23 cellular contexts compared by ENCODE assay signal in the genomic region with DNA sequence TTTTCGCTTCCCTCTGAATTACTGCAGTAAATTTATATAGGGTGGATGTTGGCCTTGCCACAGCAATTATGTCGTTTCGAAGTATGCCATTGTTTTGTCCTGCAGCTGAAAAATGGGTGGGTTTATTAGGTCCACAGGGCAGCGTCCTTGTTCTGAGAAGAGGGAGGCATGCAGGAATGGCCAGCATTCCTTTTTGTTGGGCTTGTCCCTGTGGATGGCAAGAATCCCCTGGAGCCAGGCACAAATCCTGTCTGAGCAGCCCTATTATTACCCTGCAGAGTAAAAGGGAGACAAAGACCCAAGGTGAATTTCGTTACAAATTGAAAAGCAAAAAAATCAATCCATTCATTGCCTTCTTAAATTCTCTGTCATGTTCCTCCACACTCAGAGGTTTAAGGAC.
A peak's percentile ranks its signal among the peaks of the same experiment; 100 is the strongest.
DNase-seq lines count a peak whose midpoint lies in the region; ATAC-seq and TF ChIP-seq lines count a peak whose summit lies in the region.
"Had no signal": no experiment of that assay in that cellular context is flagged by ENCODE, and none has a peak within 500 bp of the region (broad histone marks: within the 10 kb centered on the region; RNA-seq: fewer than 3 reads in every experiment).

No MANE protein-coding gene starts in this region.

- H3K36me3 ChIP-seq in CD4-positive, CD25-positive, alpha-beta regulatory T cell (ENCODE audit: control insufficient read depth, insufficient read depth, low read length): peaks cover under 1% of the 10 kb centered on the region
- H3K36me3 ChIP-seq in H7 (replicated peaks; ENCODE audit: control insufficient read depth, insufficient read depth, low read length): no peaks in the 10 kb centered on the region
- H3K36me3 ChIP-seq in neural progenitor cell: no peaks in the 10 kb centered on the region
- H3K36me3 ChIP-seq: BE2C, Peyer's patch had no signal

- no peak overlapping the region for H2AFZ ChIP-seq in neural progenitor cell (replicated peaks)

- no peak for TF ChIP-seq CTCF in WTC11 (IDR thresholded peaks at IDR 0.05)
- TF ChIP-seq CTCF in neural progenitor cell (IDR thresholded peaks at IDR 0.05): no peak

- peaks cover 33% of the 10 kb centered on the region for H3K4me1 ChIP-seq in CD4-positive, CD25-positive, alpha-beta regulatory T cell (ENCODE audit: control insufficient read depth, insufficient read depth, low read length, poor library complexity, severe bottlenecking)
- H3K4me1 ChIP-seq in neural progenitor cell: peaks cover 19% of the 10 kb centered on the region

- CTCF ChIA-PET in WTC11 (lab: Charles Lee): no interaction called here

- no peaks in the 10 kb centered on the region for H3K9me3 ChIP-seq in CD4-positive, CD25-positive, alpha-beta regulatory T cell (ENCODE audit: control insufficient read depth in 2 of 2, low read length in 2 of 2)
- H3K9me3 ChIP-seq in neural progenitor cell (ENCODE audit: low read depth): no peaks in the 10 kb centered on the region
- H3K9me3 ChIP-seq: A549, BE2C, Peyer's patch had no signal

- H3F3A ChIP-seq in neural progenitor cell (ENCODE audit: low read depth): peaks cover 3% of the 10 kb centered on the region

- POLR2A ChIA-PET in WTC11 (lab: Charles Lee): no interaction called here

- no peak overlapping the region for H3K4me3 ChIP-seq in CD4-positive, CD25-positive, alpha-beta regulatory T cell (ENCODE audit: low read depth, low read length)
- no peak overlapping the region for H3K4me3 ChIP-seq in H7 (ENCODE audit: insufficient read depth, low read depth, low read length)
- no peak overlapping the region for H3K4me3 ChIP-seq in neural progenitor cell
- H3K4me3 ChIP-seq: A549, Peyer's patch had no signal

- H3K9ac ChIP-seq in neural progenitor cell: no peak overlapping the region
- H3K9ac ChIP-seq: KMS-11 had no signal

- peak overlapping the region; percentile 39 for H3K4me2 ChIP-seq in neural progenitor cell
- H3K4me2 ChIP-seq: A549, KMS-11 had no signal

- no peak for DNase-seq in CD4-positive, CD25-positive, alpha-beta regulatory T cell
- DNase-seq in H7: peak; percentile 40
- no peak for DNase-seq in WTC11 (ENCODE audit: low spot score)
- peak; percentile 48 for DNase-seq in neural progenitor cell (ENCODE audit: low spot score)
- DNase-seq in activated T-cell treated with anti-CD3 and anti-CD28 coated beads, Interleukin-2, amount 50 U/mL, for 48 hours: no peak
- no peak for DNase-seq in activated CD4-positive, alpha-beta T cell treated with anti-CD3 and anti-CD28 coated beads, Interleukin-2, amount 50 U/mL, for 48 hours
- DNase-seq: BE2C; CD8-positive, alpha-beta T cell; GOT3; HFFc6; IMR-90; NCI-H1105; NCI-H1694; NCI-H2081 treated with DMSO at 0.1 percent for 48 hours; NCI-H510A treated with DMSO at 0.1 percent for 48 hours; NCI-H82; Peyer's patch; T-cell had no signal

- peaks cover 21% of the 10 kb centered on the region for H3K36me3 Mint-ChIP-seq in CD4-positive, CD25-positive, alpha-beta regulatory T cell
- no peaks in the 10 kb centered on the region; the same call in 1 of the 2 replicates for H3K36me3 Mint-ChIP-seq in WTC11
- H3K36me3 Mint-ChIP-seq in neural progenitor cell: peaks cover 18% of the 10 kb centered on the region
- H3K36me3 Mint-ChIP-seq: CD8-positive, alpha-beta T cell had no signal

- peak overlapping the region; percentile 46 to 79 (median 67) for H3K27ac Mint-ChIP-seq in CD4-positive, CD25-positive, alpha-beta regulatory T cell
- H3K27ac Mint-ChIP-seq in WTC11 (peak overlapping the region; percentile 53; the same call in 1 of the 2 replicates), neural progenitor cell (no peak overlapping the region)
- H3K27ac Mint-ChIP-seq: CD8-positive, alpha-beta T cell; HFFc6; T-cell had no signal

- H3K79me2 ChIP-seq in neural progenitor cell (ENCODE audit: low read depth): peaks cover 9% of the 10 kb centered on the region

- no peaks in the 10 kb centered on the region for H3K27me3 Mint-ChIP-seq in CD4-positive, CD25-positive, alpha-beta regulatory T cell
- H3K27me3 Mint-ChIP-seq in WTC11 (ENCODE audit: low read depth) (no peaks in the 10 kb centered on the region), neural progenitor cell (ENCODE audit: insufficient read depth, low read depth) (peaks cover 3% of the 10 kb centered on the region)
- H3K27me3 Mint-ChIP-seq: T-cell had no signal

- H3K4me1 Mint-ChIP-seq in CD4-positive, CD25-positive, alpha-beta regulatory T cell: peaks cover 53 to 90% (median 69%) of the 10 kb centered on the region in 4 donors
- H3K4me1 Mint-ChIP-seq in WTC11 (peaks cover 35% of the 10 kb centered on the region), neural progenitor cell (peaks cover 31% of the 10 kb centered on the region)

- no peaks in the 10 kb centered on the region for H3K27me3 ChIP-seq in CD4-positive, CD25-positive, alpha-beta regulatory T cell (ENCODE audit: control insufficient read depth, insufficient read depth, low read length)
- H3K27me3 ChIP-seq in H7 (ENCODE audit: control insufficient read depth, insufficient read depth, low read length) (no peaks in the 10 kb centered on the region), neural progenitor cell (no peaks in the 10 kb centered on the region)
- H3K27me3 ChIP-seq: BE2C, Peyer's patch had no signal

- no peak for ATAC-seq in CD4-positive, CD25-positive, alpha-beta regulatory T cell (ENCODE audit: low read depth in 2 of 2)
- ATAC-seq in WTC11 (peak; percentile 55; the same call in 1 of the 2 replicates), HG03571 (IDR thresholded peaks at IDR 0.05; ENCODE audit: unreplicated experiment) (no peak), HG03039 (IDR thresholded peaks at IDR 0.05; ENCODE audit: unreplicated experiment) (no peak)
- ATAC-seq: A549; CD8-positive, alpha-beta T cell; SK-N-SH treated with all-trans-retinoic acid at 6 μM for 48 hours; T-cell had no signal

- peaks cover 23% of the 10 kb centered on the region for H4K20me1 ChIP-seq in neural progenitor cell (ENCODE audit: low read depth)

- H3K27ac ChIP-seq in CD4-positive, CD25-positive, alpha-beta regulatory T cell (ENCODE audit: insufficient read depth, low read length, poor library complexity, severe bottlenecking): no peak overlapping the region
- H3K27ac ChIP-seq in neural progenitor cell: no peak overlapping the region
- H3K27ac ChIP-seq: A549, KMS-11, Peyer's patch had no signal

- H3K9me3 Mint-ChIP-seq in CD4-positive, CD25-positive, alpha-beta regulatory T cell: peaks cover 0 to 2% (median 0%) of the 10 kb centered on the region in 7 donors
- peaks cover 10% of the 10 kb centered on the region for H3K9me3 Mint-ChIP-seq in WTC11
- peaks cover 5% of the 10 kb centered on the region for H3K9me3 Mint-ChIP-seq in neural progenitor cell
- H3K9me3 Mint-ChIP-seq: CD8-positive, alpha-beta T cell; HFFc6; T-cell had no signal

- H3K4me3 Mint-ChIP-seq in CD4-positive, CD25-positive, alpha-beta regulatory T cell: peak overlapping the region in 2 of 4 donors; percentile 11 to 36
- no peak overlapping the region for H3K4me3 Mint-ChIP-seq in WTC11
- no peak overlapping the region for H3K4me3 Mint-ChIP-seq in neural progenitor cell
- H3K4me3 Mint-ChIP-seq: CD8-positive, alpha-beta T cell; HFFc6; T-cell had no signal

TF ChIP-seq in WTC11, 78 proteins besides CTCF, POLR2A, EP300 and RAD21 (continues in another document):
- TF ChIP-seq ZNF423 (CRISPR knock-in tag; IDR thresholded peaks at IDR 0.05) (no peak), NR1H2 (CRISPR knock-in tag; IDR thresholded peaks at IDR 0.05) (no peak), ELF4 (CRISPR knock-in tag; IDR thresholded peaks at IDR 0.05; ENCODE audit: low read depth) (no peak), ZNF263 (CRISPR knock-in tag; IDR thresholded peaks at IDR 0.05; ENCODE audit: low read depth) (no peak), GABPB1 (CRISPR knock-in tag; IDR thresholded peaks at IDR 0.05) (no peak), NFATC4 (CRISPR knock-in tag; IDR thresholded peaks at IDR 0.05) (no peak)
- TF ChIP-seq, protein P1, sequence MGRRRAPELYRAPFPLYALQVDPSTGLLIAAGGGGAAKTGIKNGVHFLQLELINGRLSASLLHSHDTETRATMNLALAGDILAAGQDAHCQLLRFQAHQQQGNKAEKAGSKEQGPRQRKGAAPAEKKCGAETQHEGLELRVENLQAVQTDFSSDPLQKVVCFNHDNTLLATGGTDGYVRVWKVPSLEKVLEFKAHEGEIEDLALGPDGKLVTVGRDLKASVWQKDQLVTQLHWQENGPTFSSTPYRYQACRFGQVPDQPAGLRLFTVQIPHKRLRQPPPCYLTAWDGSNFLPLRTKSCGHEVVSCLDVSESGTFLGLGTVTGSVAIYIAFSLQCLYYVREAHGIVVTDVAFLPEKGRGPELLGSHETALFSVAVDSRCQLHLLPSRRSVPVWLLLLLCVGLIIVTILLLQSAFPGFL (CRISPR knock-in tag; IDR thresholded peaks at IDR 0.05; ENCODE audit: borderline replicate concordance): no peak
- TF ChIP-seq, protein P2, sequence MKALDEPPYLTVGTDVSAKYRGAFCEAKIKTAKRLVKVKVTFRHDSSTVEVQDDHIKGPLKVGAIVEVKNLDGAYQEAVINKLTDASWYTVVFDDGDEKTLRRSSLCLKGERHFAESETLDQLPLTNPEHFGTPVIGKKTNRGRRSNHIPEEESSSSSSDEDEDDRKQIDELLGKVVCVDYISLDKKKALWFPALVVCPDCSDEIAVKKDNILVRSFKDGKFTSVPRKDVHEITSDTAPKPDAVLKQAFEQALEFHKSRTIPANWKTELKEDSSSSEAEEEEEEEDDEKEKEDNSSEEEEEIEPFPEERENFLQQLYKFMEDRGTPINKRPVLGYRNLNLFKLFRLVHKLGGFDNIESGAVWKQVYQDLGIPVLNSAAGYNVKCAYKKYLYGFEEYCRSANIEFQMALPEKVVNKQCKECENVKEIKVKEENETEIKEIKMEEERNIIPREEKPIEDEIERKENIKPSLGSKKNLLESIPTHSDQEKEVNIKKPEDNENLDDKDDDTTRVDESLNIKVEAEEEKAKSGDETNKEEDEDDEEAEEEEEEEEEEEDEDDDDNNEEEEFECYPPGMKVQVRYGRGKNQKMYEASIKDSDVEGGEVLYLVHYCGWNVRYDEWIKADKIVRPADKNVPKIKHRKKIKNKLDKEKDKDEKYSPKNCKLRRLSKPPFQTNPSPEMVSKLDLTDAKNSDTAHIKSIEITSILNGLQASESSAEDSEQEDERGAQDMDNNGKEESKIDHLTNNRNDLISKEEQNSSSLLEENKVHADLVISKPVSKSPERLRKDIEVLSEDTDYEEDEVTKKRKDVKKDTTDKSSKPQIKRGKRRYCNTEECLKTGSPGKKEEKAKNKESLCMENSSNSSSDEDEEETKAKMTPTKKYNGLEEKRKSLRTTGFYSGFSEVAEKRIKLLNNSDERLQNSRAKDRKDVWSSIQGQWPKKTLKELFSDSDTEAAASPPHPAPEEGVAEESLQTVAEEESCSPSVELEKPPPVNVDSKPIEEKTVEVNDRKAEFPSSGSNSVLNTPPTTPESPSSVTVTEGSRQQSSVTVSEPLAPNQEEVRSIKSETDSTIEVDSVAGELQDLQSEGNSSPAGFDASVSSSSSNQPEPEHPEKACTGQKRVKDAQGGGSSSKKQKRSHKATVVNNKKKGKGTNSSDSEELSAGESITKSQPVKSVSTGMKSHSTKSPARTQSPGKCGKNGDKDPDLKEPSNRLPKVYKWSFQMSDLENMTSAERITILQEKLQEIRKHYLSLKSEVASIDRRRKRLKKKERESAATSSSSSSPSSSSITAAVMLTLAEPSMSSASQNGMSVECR (CRISPR knock-in tag; IDR thresholded peaks at IDR 0.05; ENCODE audit: borderline replicate concordance): no peak

Comparison
In these comparisons a context has a peak if more than half of its experiments do, and no peak if none do; other contexts are left out.
1. DNase-seq: peak in H7 (single experiment) and neural progenitor cell (single experiment); none in CD4-positive, CD25-positive, alpha-beta regulatory T cell (0 of 3), WTC11 (single experiment), activated T-cell treated with anti-CD3 and anti-CD28 coated beads, Interleukin-2, amount 50 U/mL, for 48 hours (0 of 2) and activated CD4-positive, alpha-beta T cell treated with anti-CD3 and anti-CD28 coated beads, Interleukin-2, amount 50 U/mL, for 48 hours (0 of 2).